Comparison of ENCODE assay signal across 1 cellular context in the genomic region with DNA sequence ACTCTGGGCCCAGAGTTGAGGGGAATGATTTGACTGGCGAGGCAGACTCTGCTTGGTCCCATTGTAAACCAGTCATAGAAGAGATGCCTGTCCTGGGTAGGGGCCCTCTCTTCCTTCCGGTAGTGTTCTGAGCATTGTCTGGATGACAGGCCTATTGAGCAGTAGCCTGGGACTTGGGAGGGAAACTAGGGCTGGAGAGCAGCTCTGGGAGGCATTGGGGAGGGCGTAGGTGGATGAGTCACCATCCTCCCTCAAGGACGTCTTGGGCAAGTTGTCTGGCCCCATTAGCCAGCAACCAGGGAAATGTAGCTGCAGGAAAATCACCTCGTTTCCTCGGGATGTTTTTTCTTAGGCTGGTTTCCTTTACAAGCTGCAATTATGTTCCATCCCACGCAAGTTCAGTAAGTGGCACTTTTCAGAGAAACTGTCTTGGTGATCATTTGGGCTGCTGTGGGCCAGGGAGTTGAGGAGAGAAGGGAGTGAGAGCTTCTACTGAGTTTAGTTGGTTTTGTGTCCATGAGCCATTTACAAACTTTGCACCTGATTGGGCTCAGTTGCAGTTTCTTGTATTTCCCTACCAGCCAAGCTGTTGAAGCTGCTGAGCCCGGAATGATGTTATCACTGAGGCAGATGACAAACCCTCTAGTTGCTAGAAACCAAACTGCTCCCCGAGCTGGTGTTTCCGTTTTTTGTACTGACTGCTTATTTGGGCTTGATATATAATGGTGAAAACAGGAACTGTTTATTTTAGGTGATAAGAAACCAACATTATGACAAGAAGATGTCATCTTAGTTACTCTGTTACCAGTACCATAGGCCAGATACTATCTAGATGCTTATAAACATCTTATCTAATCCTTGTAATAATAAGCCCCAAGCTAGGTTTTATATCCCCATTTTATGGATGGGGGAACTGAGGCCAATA.
TF ChIP-seq lines count a peak whose summit lies in the region.

No MANE protein-coding gene starts in this region.

TF ChIP-seq in HEK293, 187 proteins besides CTCF, POLR2A, EP300 and RAD21 (continued from another document):
- TF ChIP-seq, protein P1, sequence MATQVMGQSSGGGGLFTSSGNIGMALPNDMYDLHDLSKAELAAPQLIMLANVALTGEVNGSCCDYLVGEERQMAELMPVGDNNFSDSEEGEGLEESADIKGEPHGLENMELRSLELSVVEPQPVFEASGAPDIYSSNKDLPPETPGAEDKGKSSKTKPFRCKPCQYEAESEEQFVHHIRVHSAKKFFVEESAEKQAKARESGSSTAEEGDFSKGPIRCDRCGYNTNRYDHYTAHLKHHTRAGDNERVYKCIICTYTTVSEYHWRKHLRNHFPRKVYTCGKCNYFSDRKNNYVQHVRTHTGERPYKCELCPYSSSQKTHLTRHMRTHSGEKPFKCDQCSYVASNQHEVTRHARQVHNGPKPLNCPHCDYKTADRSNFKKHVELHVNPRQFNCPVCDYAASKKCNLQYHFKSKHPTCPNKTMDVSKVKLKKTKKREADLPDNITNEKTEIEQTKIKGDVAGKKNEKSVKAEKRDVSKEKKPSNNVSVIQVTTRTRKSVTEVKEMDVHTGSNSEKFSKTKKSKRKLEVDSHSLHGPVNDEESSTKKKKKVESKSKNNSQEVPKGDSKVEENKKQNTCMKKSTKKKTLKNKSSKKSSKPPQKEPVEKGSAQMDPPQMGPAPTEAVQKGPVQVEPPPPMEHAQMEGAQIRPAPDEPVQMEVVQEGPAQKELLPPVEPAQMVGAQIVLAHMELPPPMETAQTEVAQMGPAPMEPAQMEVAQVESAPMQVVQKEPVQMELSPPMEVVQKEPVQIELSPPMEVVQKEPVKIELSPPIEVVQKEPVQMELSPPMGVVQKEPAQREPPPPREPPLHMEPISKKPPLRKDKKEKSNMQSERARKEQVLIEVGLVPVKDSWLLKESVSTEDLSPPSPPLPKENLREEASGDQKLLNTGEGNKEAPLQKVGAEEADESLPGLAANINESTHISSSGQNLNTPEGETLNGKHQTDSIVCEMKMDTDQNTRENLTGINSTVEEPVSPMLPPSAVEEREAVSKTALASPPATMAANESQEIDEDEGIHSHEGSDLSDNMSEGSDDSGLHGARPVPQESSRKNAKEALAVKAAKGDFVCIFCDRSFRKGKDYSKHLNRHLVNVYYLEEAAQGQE (tag by site-specific recombination; IDR thresholded peaks at IDR 0.05): peak; percentile 85
- TF ChIP-seq ZNF843 (tag by site-specific recombination; IDR thresholded peaks at IDR 0.05) (0 out of 2 replicates have a peak, but pooled peaks have one; percentile 30), ZEB2 (tag by site-specific recombination; IDR thresholded peaks at IDR 0.05) (peak; percentile 47), GLIS2 (tag by site-specific recombination; IDR thresholded peaks at IDR 0.05) (peak; percentile 71), ZBTB8A (tag by site-specific recombination; IDR thresholded peaks at IDR 0.05) (peak; percentile 74), ZNF24 (tag by site-specific recombination; IDR thresholded peaks at IDR 0.05) (peak; percentile 16), ZNF501 (tag by site-specific recombination; IDR thresholded peaks at IDR 0.05) (no peak), ZNF2 (tag by site-specific recombination; IDR thresholded peaks at IDR 0.05) (0 out of 2 replicates have a peak, but pooled peaks have one; percentile 12), ZNF677 (tag by site-specific recombination; IDR thresholded peaks at IDR 0.05) (no peak)
- TF ChIP-seq, protein P2, sequence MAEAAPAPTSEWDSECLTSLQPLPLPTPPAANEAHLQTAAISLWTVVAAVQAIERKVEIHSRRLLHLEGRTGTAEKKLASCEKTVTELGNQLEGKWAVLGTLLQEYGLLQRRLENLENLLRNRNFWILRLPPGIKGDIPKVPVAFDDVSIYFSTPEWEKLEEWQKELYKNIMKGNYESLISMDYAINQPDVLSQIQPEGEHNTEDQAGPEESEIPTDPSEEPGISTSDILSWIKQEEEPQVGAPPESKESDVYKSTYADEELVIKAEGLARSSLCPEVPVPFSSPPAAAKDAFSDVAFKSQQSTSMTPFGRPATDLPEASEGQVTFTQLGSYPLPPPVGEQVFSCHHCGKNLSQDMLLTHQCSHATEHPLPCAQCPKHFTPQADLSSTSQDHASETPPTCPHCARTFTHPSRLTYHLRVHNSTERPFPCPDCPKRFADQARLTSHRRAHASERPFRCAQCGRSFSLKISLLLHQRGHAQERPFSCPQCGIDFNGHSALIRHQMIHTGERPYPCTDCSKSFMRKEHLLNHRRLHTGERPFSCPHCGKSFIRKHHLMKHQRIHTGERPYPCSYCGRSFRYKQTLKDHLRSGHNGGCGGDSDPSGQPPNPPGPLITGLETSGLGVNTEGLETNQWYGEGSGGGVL (tag by site-specific recombination; IDR thresholded peaks at IDR 0.05): peak; percentile 76
- TF ChIP-seq, protein P3, sequence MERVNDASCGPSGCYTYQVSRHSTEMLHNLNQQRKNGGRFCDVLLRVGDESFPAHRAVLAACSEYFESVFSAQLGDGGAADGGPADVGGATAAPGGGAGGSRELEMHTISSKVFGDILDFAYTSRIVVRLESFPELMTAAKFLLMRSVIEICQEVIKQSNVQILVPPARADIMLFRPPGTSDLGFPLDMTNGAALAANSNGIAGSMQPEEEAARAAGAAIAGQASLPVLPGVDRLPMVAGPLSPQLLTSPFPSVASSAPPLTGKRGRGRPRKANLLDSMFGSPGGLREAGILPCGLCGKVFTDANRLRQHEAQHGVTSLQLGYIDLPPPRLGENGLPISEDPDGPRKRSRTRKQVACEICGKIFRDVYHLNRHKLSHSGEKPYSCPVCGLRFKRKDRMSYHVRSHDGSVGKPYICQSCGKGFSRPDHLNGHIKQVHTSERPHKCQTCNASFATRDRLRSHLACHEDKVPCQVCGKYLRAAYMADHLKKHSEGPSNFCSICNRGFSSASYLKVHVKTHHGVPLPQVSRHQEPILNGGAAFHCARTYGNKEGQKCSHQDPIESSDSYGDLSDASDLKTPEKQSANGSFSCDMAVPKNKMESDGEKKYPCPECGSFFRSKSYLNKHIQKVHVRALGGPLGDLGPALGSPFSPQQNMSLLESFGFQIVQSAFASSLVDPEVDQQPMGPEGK (tag by site-specific recombination; IDR thresholded peaks at IDR 0.05): peak; percentile 84
- TF ChIP-seq, protein P4, sequence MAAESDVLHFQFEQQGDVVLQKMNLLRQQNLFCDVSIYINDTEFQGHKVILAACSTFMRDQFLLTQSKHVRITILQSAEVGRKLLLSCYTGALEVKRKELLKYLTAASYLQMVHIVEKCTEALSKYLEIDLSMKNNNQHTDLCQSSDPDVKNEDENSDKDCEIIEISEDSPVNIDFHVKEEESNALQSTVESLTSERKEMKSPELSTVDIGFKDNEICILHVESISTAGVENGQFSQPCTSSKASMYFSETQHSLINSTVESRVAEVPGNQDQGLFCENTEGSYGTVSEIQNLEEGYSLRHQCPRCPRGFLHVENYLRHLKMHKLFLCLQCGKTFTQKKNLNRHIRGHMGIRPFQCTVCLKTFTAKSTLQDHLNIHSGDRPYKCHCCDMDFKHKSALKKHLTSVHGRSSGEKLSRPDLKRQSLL (tag by site-specific recombination; IDR thresholded peaks at IDR 0.05): no peak
- TF ChIP-seq, protein P5, sequence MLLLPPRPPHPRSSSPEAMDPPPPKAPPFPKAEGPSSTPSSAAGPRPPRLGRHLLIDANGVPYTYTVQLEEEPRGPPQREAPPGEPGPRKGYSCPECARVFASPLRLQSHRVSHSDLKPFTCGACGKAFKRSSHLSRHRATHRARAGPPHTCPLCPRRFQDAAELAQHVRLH (tag by site-specific recombination; IDR thresholded peaks at IDR 0.05): peak; percentile 71; the same call in 1 of the 2 replicates
TF ChIP-seq in HEK293: peak in this region for 44.
